In genomic region chr2:106270471-106270891, GRCh38 we compare ENCODE assay signal across 9 cellular contexts.
DNase-seq lines count a peak whose midpoint lies in the region; ATAC-seq and TF ChIP-seq lines count a peak whose summit lies in the region.
"Had no signal": no experiment of that assay in that cellular context is flagged by ENCODE, and none has a peak within 500 bp of the region (broad histone marks: within the 10 kb centered on the region; RNA-seq: fewer than 3 reads in every experiment).

No MANE protein-coding gene starts in this region.

- H3K4me1 ChIP-seq in mammary epithelial cell (ENCODE audit: insufficient read depth, low read length) = peaks cover 15% of the 10 kb centered on the region
- peaks cover 16% of the 10 kb centered on the region for H3K4me1 ChIP-seq in mononuclear cell (ENCODE audit: insufficient read depth, low read length)

- H3K27me3 ChIP-seq in mammary epithelial cell (ENCODE audit: insufficient read depth, low read length) (no peaks in the 10 kb centered on the region), mononuclear cell (ENCODE audit: insufficient read depth, low read length) (no peaks in the 10 kb centered on the region)

- peak overlapping the region; percentile 82 for H2AFZ ChIP-seq in mammary epithelial cell (ENCODE audit: low read depth, low read length)

- in situ Hi-C loops in mammary epithelial cell (cut with MboI; ENCODE audit: low sequenced_read_pairs in 2 of 2) = no loop called here

- intact Hi-C loops in mammary epithelial cell (cut with micrococcal nuclease) = no loop called here

- no peaks in the 10 kb centered on the region for H3K36me3 ChIP-seq in mammary epithelial cell (ENCODE audit: insufficient read depth, low read length)
- H3K36me3 ChIP-seq: WERI-Rb-1 had no signal

- CTCF ChIA-PET in activated CD4-positive, alpha-beta T cell treated with anti-CD3 and anti-CD28 coated beads, Interleukin-2, amount 10 ng/mL, durations not matched to agents 7 days and 5 days (lab: Charles Lee) = interaction anchor here (0.7 kb wide), 1 partner anchor 66 kb away, joined by 3 read pairs; no protein-coding TSS in a partner anchor
- CTCF ChIA-PET in mammary epithelial cell (lab: Charles Lee; ENCODE audit: low non-redundant PET) = no interaction called here

- no peak overlapping the region for H3K9ac ChIP-seq in mammary epithelial cell (ENCODE audit: insufficient read depth, low read length)

- no peaks in the 10 kb centered on the region for H4K20me1 ChIP-seq in mammary epithelial cell (ENCODE audit: insufficient read depth, low read length)

- ATAC-seq in GM21619 (IDR thresholded peaks at IDR 0.05; ENCODE audit: unreplicated experiment) = no peak

- DNase-seq in activated CD4-positive, alpha-beta T cell treated with anti-CD3 and anti-CD28 coated beads, Interleukin-2, amount 10 ng/mL, durations not matched to agents 7 days and 5 days = no peak
- no peak for DNase-seq in activated CD4-positive, alpha-beta T cell treated with anti-CD3 and anti-CD28 coated beads for 48 hours
- no peak for DNase-seq in mammary epithelial cell
- peak; percentile 45 for DNase-seq in type B pancreatic cell (ENCODE audit: extremely low spot score, unreplicated experiment)
- no peak for DNase-seq in GM20000 (ENCODE audit: low spot score)
- DNase-seq in NCI-H1417 treated with DMSO at 0.1 percent for 48 hours (lab: John Stamatoyannopoulos, UW) = no peak
- DNase-seq: WERI-Rb-1 had no signal

- H3K36me3 Mint-ChIP-seq in activated CD4-positive, alpha-beta T cell treated with anti-CD3 and anti-CD28 coated beads, Interleukin-2, amount 10 ng/mL, durations not matched to agents 7 days and 5 days (ENCODE audit: low read depth) = no peaks in the 10 kb centered on the region
- peaks cover 7% of the 10 kb centered on the region for H3K36me3 Mint-ChIP-seq in type B pancreatic cell

- peak overlapping the region; percentile 76 for H3K4me2 ChIP-seq in mammary epithelial cell (ENCODE audit: insufficient read depth, low read depth, low read length)

- no peak overlapping the region for H3K27ac Mint-ChIP-seq in activated CD4-positive, alpha-beta T cell treated with anti-CD3 and anti-CD28 coated beads, Interleukin-2, amount 10 ng/mL, durations not matched to agents 7 days and 5 days
- H3K27ac Mint-ChIP-seq in type B pancreatic cell = no peak overlapping the region

- no peak overlapping the region for H3K27ac ChIP-seq in mammary epithelial cell (ENCODE audit: insufficient read depth, low read depth, low read length)
- H3K27ac ChIP-seq: WERI-Rb-1 had no signal

- H3K9me3 ChIP-seq in mammary epithelial cell (replicated peaks; ENCODE audit: insufficient read depth, low read length) (no peaks in the 10 kb centered on the region), mononuclear cell (ENCODE audit: low read depth, low read length) (no peaks in the 10 kb centered on the region)

- dilution Hi-C loops in mammary epithelial cell (cut with HindIII; ENCODE audit: low sequenced_read_pairs) = no loop called here

- H3K4me1 Mint-ChIP-seq in activated CD4-positive, alpha-beta T cell treated with anti-CD3 and anti-CD28 coated beads, Interleukin-2, amount 10 ng/mL, durations not matched to agents 7 days and 5 days = peaks cover 42% of the 10 kb centered on the region
- peaks cover 28% of the 10 kb centered on the region for H3K4me1 Mint-ChIP-seq in type B pancreatic cell (ENCODE audit: unreplicated experiment)

- WGBS in mammary epithelial cell (ENCODE audit: low coverage, missing lambda C conversion rate) = 77% methylated on average over 5 of the region's 9 CpGs

- peaks cover 17% of the 10 kb centered on the region for H3K27me3 Mint-ChIP-seq in activated CD4-positive, alpha-beta T cell treated with anti-CD3 and anti-CD28 coated beads, Interleukin-2, amount 10 ng/mL, durations not matched to agents 7 days and 5 days
- no peaks in the 10 kb centered on the region for H3K27me3 Mint-ChIP-seq in type B pancreatic cell

- POLR2A ChIA-PET in activated CD4-positive, alpha-beta T cell treated with anti-CD3 and anti-CD28 coated beads, Interleukin-2, amount 10 ng/mL, durations not matched to agents 7 days and 5 days (lab: Charles Lee) = no interaction called here

- H3K4me3 ChIP-seq in mammary epithelial cell (replicated peaks in 1 of 3; ENCODE audit: insufficient read depth in 1 of 3, low read depth in 2 of 3, low read length in 3 of 3) (no peak overlapping the region), mononuclear cell (ENCODE audit: low read length) (peak overlapping the region; percentile 33)

- no peaks in the 10 kb centered on the region for H3K79me2 ChIP-seq in mammary epithelial cell (ENCODE audit: insufficient read depth, low read length)

- BruUV-seq in mammary epithelial cell (replicated peaks; lab: Mats Ljungman, UMichigan) = no TSS peak

- no peak for TF ChIP-seq CTCF in mammary epithelial cell (conservative IDR thresholded peaks at IDR 0.05 in 1 of 2, IDR thresholded peaks at IDR 0.05 in 1 of 2; ENCODE audit: extremely low read depth in 1 of 2, insufficient read depth in 1 of 2, low read depth in 1 of 2, low read length in 2 of 2)
- no peak for TF ChIP-seq CTCF in type B pancreatic cell (conservative IDR thresholded peaks at IDR 0.05)
- TF ChIP-seq CTCF in GM20000 (IDR thresholded peaks at IDR 0.05; ENCODE audit: extremely low read depth, missing control alignments) = no peak

- H3K4me3 Mint-ChIP-seq in activated CD4-positive, alpha-beta T cell treated with anti-CD3 and anti-CD28 coated beads, Interleukin-2, amount 10 ng/mL, durations not matched to agents 7 days and 5 days = peak overlapping the region; percentile 74
- H3K4me3 Mint-ChIP-seq in type B pancreatic cell = no peak overlapping the region

- no peaks in the 10 kb centered on the region for H3K9me3 Mint-ChIP-seq in activated CD4-positive, alpha-beta T cell treated with anti-CD3 and anti-CD28 coated beads, Interleukin-2, amount 10 ng/mL, durations not matched to agents 7 days and 5 days
- H3K9me3 Mint-ChIP-seq in type B pancreatic cell = peaks cover 9% of the 10 kb centered on the region
